Comparison of ENCODE assay signal across 8 cellular contexts in genomic region chr1:10211805-10212405, GRCh38. TPM values are rescaled to one million over a fixed set of nuclear protein-coding genes. Genes with fewer than 3 reads are reported as not detected.
DNase-seq lines count a peak whose midpoint lies in the region; ATAC-seq and TF ChIP-seq lines count a peak whose summit lies in the region.

No MANE protein-coding gene starts in this region.

- no peak for DNase-seq in activated CD4-positive, alpha-beta T cell treated with anti-CD3 and anti-CD28 coated beads, Interleukin-2, amount 10 ng/mL, durations not matched to agents 7 days and 5 days
- no peak for DNase-seq in activated CD4-positive, alpha-beta T cell treated with anti-CD3 and anti-CD28 coated beads for 4 hours
- DNase-seq in SK-MEL-5 (ENCODE audit: low read depth, low spot score) (peak; percentile 19), epithelial cell of prostate (ENCODE audit: low read depth, low spot score) (no peak), neural crest cell (ENCODE audit: low read depth, low spot score) (peak; percentile 9), iPS-NIHi11 (ENCODE audit: low spot score) (no peak)

- CTCF ChIA-PET in activated CD4-positive, alpha-beta T cell treated with anti-CD3 and anti-CD28 coated beads, Interleukin-2, amount 10 ng/mL, durations not matched to agents 7 days and 5 days (lab: Charles Lee): interaction anchor here (0.6 to 1.4 kb wide), 5 partner anchors 9 to 274 kb away, joined by 3 to 5 read pairs (median 3); no protein-coding TSS in a partner anchor

- H3K4me1 Mint-ChIP-seq in activated CD4-positive, alpha-beta T cell treated with anti-CD3 and anti-CD28 coated beads, Interleukin-2, amount 10 ng/mL, durations not matched to agents 7 days and 5 days: peaks cover 46% of the 10 kb centered on the region
- H3K4me1 Mint-ChIP-seq in neural crest cell: peaks cover 49% of the 10 kb centered on the region

- peak overlapping the region; percentile 43 for H3K27ac Mint-ChIP-seq in activated CD4-positive, alpha-beta T cell treated with anti-CD3 and anti-CD28 coated beads, Interleukin-2, amount 10 ng/mL, durations not matched to agents 7 days and 5 days
- peak overlapping the region; percentile 97 for H3K27ac Mint-ChIP-seq in neural crest cell (ENCODE audit: unreplicated experiment)

- no peaks in the 10 kb centered on the region for H3K36me3 Mint-ChIP-seq in activated CD4-positive, alpha-beta T cell treated with anti-CD3 and anti-CD28 coated beads, Interleukin-2, amount 10 ng/mL, durations not matched to agents 7 days and 5 days (ENCODE audit: low read depth)
- H3K36me3 Mint-ChIP-seq in neural crest cell (ENCODE audit: low read depth): no peaks in the 10 kb centered on the region

- no peak for TF ChIP-seq CTCF in neural crest cell (conservative IDR thresholded peaks at IDR 0.05)

- ATAC-seq in GM19397 (IDR thresholded peaks at IDR 0.05; ENCODE audit: unreplicated experiment): no peak
- no peak for ATAC-seq in HG02571 (IDR thresholded peaks at IDR 0.05; ENCODE audit: unreplicated experiment)

- in situ Hi-C loops in SK-MEL-5 (cut with HindIII; ENCODE audit: low pct_unique_long_range_greater_than_20kb, low sequenced_read_pairs): no loop called here

- no peaks in the 10 kb centered on the region for H3K9me3 Mint-ChIP-seq in activated CD4-positive, alpha-beta T cell treated with anti-CD3 and anti-CD28 coated beads, Interleukin-2, amount 10 ng/mL, durations not matched to agents 7 days and 5 days
- no peaks in the 10 kb centered on the region for H3K9me3 Mint-ChIP-seq in neural crest cell

- H3K27me3 Mint-ChIP-seq in activated CD4-positive, alpha-beta T cell treated with anti-CD3 and anti-CD28 coated beads, Interleukin-2, amount 10 ng/mL, durations not matched to agents 7 days and 5 days: no peaks in the 10 kb centered on the region
- no peaks in the 10 kb centered on the region for H3K27me3 Mint-ChIP-seq in neural crest cell (ENCODE audit: low read depth)

- POLR2A ChIA-PET in activated CD4-positive, alpha-beta T cell treated with anti-CD3 and anti-CD28 coated beads, Interleukin-2, amount 10 ng/mL, durations not matched to agents 7 days and 5 days (lab: Charles Lee): no interaction called here

- H3K27ac ChIP-seq in epithelial cell of prostate: peak overlapping the region; percentile 84

- H3K4me3 Mint-ChIP-seq in activated CD4-positive, alpha-beta T cell treated with anti-CD3 and anti-CD28 coated beads, Interleukin-2, amount 10 ng/mL, durations not matched to agents 7 days and 5 days: peak overlapping the region; percentile 63
- H3K4me3 Mint-ChIP-seq in neural crest cell: peak overlapping the region; percentile 95

RNA-seq across cellular contexts. Expression of gene KIF1B, which starts 1.5 kb away (rescaled TPM):
- 10 to 100 TPM; 14.1 to 15.6 TPM for total RNA-seq in activated CD4-positive, alpha-beta T cell treated with anti-CD3 and anti-CD28 coated beads, Interleukin-2, amount 10 ng/mL, durations not matched to agents 7 days and 5 days
- 18.7 and 20.1 TPM in 2 replicates for total RNA-seq in SK-MEL-5 (2014; rRNA removed; shearing (Covaris generic))
- 30.7 and 36.2 TPM in 2 replicates for polyA plus RNA-seq in SK-MEL-5 (2015; cell fraction: cytosol; rRNA removed)
- 18.4 and 21.7 TPM in 2 replicates for polyA plus RNA-seq in SK-MEL-5 (2015; cell fraction: nucleus; rRNA removed)
- total RNA-seq in neural crest cell: 113 and 116 TPM in 2 replicates

Comparison
In these comparisons a context has a peak if more than half of its experiments do, and no peak if none do; other contexts are left out.
1. DNase-seq: peak in SK-MEL-5 (single experiment) and neural crest cell (single experiment); none in activated CD4-positive, alpha-beta T cell treated with anti-CD3 and anti-CD28 coated beads, Interleukin-2, amount 10 ng/mL, durations not matched to agents 7 days and 5 days (single experiment), activated CD4-positive, alpha-beta T cell treated with anti-CD3 and anti-CD28 coated beads for 4 hours (0 of 2), epithelial cell of prostate (single experiment) and iPS-NIHi11 (single experiment).